ENCODE assay signal across 10 cellular contexts in genomic region chr19:408441-409005, GRCh38. TPM values are rescaled to one million over a fixed set of nuclear protein-coding genes. Genes with fewer than 3 reads are reported as not detected.
DNase-seq lines count a peak whose midpoint lies in the region; ATAC-seq and TF ChIP-seq lines count a peak whose summit lies in the region.
"Had no signal": no experiment of that assay in that cellular context is flagged by ENCODE, and none has a peak within 500 bp of the region (broad histone marks: within the 10 kb centered on the region; RNA-seq: fewer than 3 reads in every experiment).

No MANE protein-coding gene starts in this region.

- H3K4me3 ChIP-seq in iPS-11a (ENCODE audit: low read depth, low read length), result peak overlapping the region; percentile 43
- peak overlapping the region; percentile 23 to 68 (median 36) for H3K4me3 ChIP-seq in spleen

- no peak for ATAC-seq in activated T-helper 17 cell treated with anti-CD3 and anti-CD28 coated beads, Interleukin-2, amount 50 U/mL, for 72 hours (replicated peaks)

- TF ChIP-seq POLR2A in spleen (IDR thresholded peaks at IDR 0.05), result no peak

- DNase-seq in NCI-H1092 (lab: John Stamatoyannopoulos, UW), result peak; percentile 21
- no peak for DNase-seq in NCI-H1092 treated with DMSO at 0.1 percent for 48 hours (lab: John Stamatoyannopoulos, UW)
- DNase-seq in RKO (ENCODE audit: low spot score), result peak; percentile 56
- DNase-seq in spleen, result peak; percentile 62
- no peak for DNase-seq in HuH-7 (ENCODE audit: low spot score)
- DNase-seq in superior temporal gyrus (ENCODE audit: extremely low spot score), result no peak

- H3K4me3 Mint-ChIP-seq in activated T-helper 17 cell treated with anti-CD3 and anti-CD28 coated beads, Interleukin-2, amount 50 U/mL, for 72 hours, result no peak overlapping the region

- intact Hi-C loops in spleen (cut with DNase I; ENCODE audit: low total_unique reads), result no loop called here

- peaks cover 6% of the 10 kb centered on the region for H3K27me3 Mint-ChIP-seq in activated T-helper 17 cell treated with anti-CD3 and anti-CD28 coated beads, Interleukin-2, amount 50 U/mL, for 72 hours

- WGBS in spleen, 5 donors, result 1 to 13% (median 2%) methylated on average over 8 to 40 of the region's 41 CpGs

- no peak overlapping the region for H3K27ac Mint-ChIP-seq in activated T-helper 17 cell treated with anti-CD3 and anti-CD28 coated beads, Interleukin-2, amount 50 U/mL, for 72 hours

- no peak for TF ChIP-seq CTCF in spleen (IDR thresholded peaks at IDR 0.05 in 8 of 11, conservative IDR thresholded peaks at IDR 0.05 in 3 of 11)

- H3K27ac ChIP-seq in spleen, result no peak overlapping the region
- H3K27ac ChIP-seq: 22Rv1, epithelial cell of prostate had no signal

- peaks cover 5% of the 10 kb centered on the region for H3K4me1 Mint-ChIP-seq in activated T-helper 17 cell treated with anti-CD3 and anti-CD28 coated beads, Interleukin-2, amount 50 U/mL, for 72 hours

- H3K9me3 ChIP-seq in spleen, result no peaks in the 10 kb centered on the region

- no peaks in the 10 kb centered on the region for H3K36me3 ChIP-seq in spleen

- H3K9me3 Mint-ChIP-seq in activated T-helper 17 cell treated with anti-CD3 and anti-CD28 coated beads, Interleukin-2, amount 50 U/mL, for 72 hours, result no peaks in the 10 kb centered on the region

- peaks cover 0 to 82% (median 59%) of the 10 kb centered on the region in 7 donors for H3K27me3 ChIP-seq in spleen (replicated peaks in 1 of 7)

- H3K36me3 Mint-ChIP-seq in activated T-helper 17 cell treated with anti-CD3 and anti-CD28 coated beads, Interleukin-2, amount 50 U/mL, for 72 hours (ENCODE audit: low read depth), result no peaks in the 10 kb centered on the region

- H3K4me1 ChIP-seq in spleen, result peaks cover 5 to 30% (median 22%) of the 10 kb centered on the region in 6 donors

RNA-seq across cellular contexts. Expression of gene C2CD4C, which starts 0.4 kb away (rescaled TPM):
- 1 to 10 TPM in 2 of 7 donors, under 1 TPM in 4, not detected in 1; 0.23 to 2.1 (median 0.85) TPM for total RNA-seq in spleen
- under 1 TPM; 0.26 to 0.91 (median 0.67) TPM for polyA plus RNA-seq in spleen
- under 1 TPM; 0.13 to 0.40 TPM for total RNA-seq in activated T-helper 17 cell treated with anti-CD3 and anti-CD28 coated beads, Interleukin-2, amount 50 U/mL, for 72 hours

RNA-seq across cellular contexts. Expression of gene SHC2, which starts 52.3 kb away (rescaled TPM):
- 10 to 100 TPM; 25.5 to 90.1 (median 43.2) TPM for total RNA-seq in spleen
- 100 to 1,000 TPM in 1 of 3 donors, 10 to 100 TPM in 2; 19.6 to 123 (median 78.5) TPM for polyA plus RNA-seq in spleen
- total RNA-seq in activated T-helper 17 cell treated with anti-CD3 and anti-CD28 coated beads, Interleukin-2, amount 50 U/mL, for 72 hours, result under 1 TPM in 1 of 2 donors, not detected in 1; 0.26 TPM

Comparison
In these comparisons a context has a peak if more than half of its experiments do, and no peak if none do; other contexts are left out.
1. DNase-seq: peak in NCI-H1092 (single experiment), RKO (single experiment) and spleen (single experiment); none in NCI-H1092 treated with DMSO at 0.1 percent for 48 hours (single experiment), HuH-7 (single experiment) and superior temporal gyrus (single experiment).
2. RNA of gene SHC2, which starts 52.3 kb away (total RNA-seq): 25.5 to 90.1 TPM in spleen; 0.26 TPM in activated T-helper 17 cell treated with anti-CD3 and anti-CD28 coated beads, Interleukin-2, amount 50 U/mL, for 72 hours; every median in the first group is over 10 times any median in the second.